Comparison of ENCODE assay signal across 8 cellular contexts in the genomic region with DNA sequence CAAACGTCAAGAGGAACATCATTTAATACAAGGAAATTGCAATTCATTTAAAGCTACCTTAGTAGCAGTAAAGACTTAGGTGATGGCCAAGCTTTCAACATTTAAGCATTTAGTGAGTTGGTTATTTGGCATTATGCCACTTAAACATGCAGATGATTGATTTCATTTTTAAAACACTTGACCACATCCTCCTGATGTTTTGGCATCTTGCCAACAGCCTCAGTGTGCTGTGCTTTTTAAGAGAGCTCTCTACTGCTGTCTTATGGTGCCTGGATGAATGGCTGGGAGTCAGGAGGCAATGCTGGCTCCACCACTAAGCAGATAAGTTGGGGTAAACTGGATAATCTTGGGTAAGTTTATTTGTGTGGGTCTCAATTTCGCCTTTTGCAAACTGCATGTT.
DNase-seq lines count a peak whose midpoint lies in the region; ATAC-seq and TF ChIP-seq lines count a peak whose summit lies in the region.

No MANE protein-coding gene starts in this region.

- ATAC-seq in GM18517 (IDR thresholded peaks at IDR 0.05; ENCODE audit: unreplicated experiment) (peak; percentile 64), HG02938 (IDR thresholded peaks at IDR 0.05; ENCODE audit: unreplicated experiment) (peak; percentile 93)

- no peak overlapping the region for H3K27ac Mint-ChIP-seq in endothelial cell (ENCODE audit: unreplicated experiment)
- no peak overlapping the region for H3K27ac Mint-ChIP-seq in HFFc6

- H3K4me1 Mint-ChIP-seq in endothelial cell (ENCODE audit: unreplicated experiment) (no peaks in the 10 kb centered on the region), HFFc6 (ENCODE audit: low read depth) (no peaks in the 10 kb centered on the region)

- in situ Hi-C loops in GM13977 (cut with MboI; ENCODE audit: low pct_unique_long_range_greater_than_20kb, low sequenced_read_pairs, unreplicated experiment): no loop called here

- H3K36me3 Mint-ChIP-seq in endothelial cell (ENCODE audit: low read depth, unreplicated experiment) (no peaks in the 10 kb centered on the region), HFFc6 (ENCODE audit: low read depth) (no peaks in the 10 kb centered on the region)

- H3K4me3 Mint-ChIP-seq in endothelial cell (ENCODE audit: unreplicated experiment): no peak overlapping the region
- no peak overlapping the region for H3K4me3 Mint-ChIP-seq in HFFc6

- H3K9me3 Mint-ChIP-seq in endothelial cell (ENCODE audit: unreplicated experiment) (no peaks in the 10 kb centered on the region), HFFc6 (peaks cover 3% of the 10 kb centered on the region; the same call in 1 of the 2 replicates)

- TF ChIP-seq CTCF in endothelial cell (IDR thresholded peaks at IDR 0.05; ENCODE audit: unreplicated experiment) (no peak), GM13977 (IDR thresholded peaks at IDR 0.05; ENCODE audit: extremely low read depth, insufficient read depth, missing control alignments) (no peak), HFFc6 (IDR thresholded peaks at IDR 0.05) (no peak)

- H3K27me3 Mint-ChIP-seq in endothelial cell (ENCODE audit: unreplicated experiment) (peaks cover 1% of the 10 kb centered on the region), HFFc6 (ENCODE audit: insufficient read depth) (no peaks in the 10 kb centered on the region)

- peak; percentile 21 for DNase-seq in NCI-H2171 treated with DMSO at 0.1 percent for 48 hours (lab: John Stamatoyannopoulos, UW)
- peak; percentile 41 to 44 for DNase-seq in activated CD4-positive, alpha-beta T cell treated with anti-CD3 and anti-CD28 coated beads, Interleukin-2, amount 50 U/mL, for 4 hours
- peak; percentile 11 for DNase-seq in endothelial cell (ENCODE audit: low spot score)
- DNase-seq in smooth muscle cell of the brain vasculature (ENCODE audit: low read depth, low spot score): peak; percentile 26
- DNase-seq in GM13977 (ENCODE audit: low spot score): no peak
- DNase-seq in HFFc6: no peak

Comparison
In these comparisons a context has a peak if more than half of its experiments do, and no peak if none do; other contexts are left out.
1. DNase-seq: peak in NCI-H2171 treated with DMSO at 0.1 percent for 48 hours (single experiment), activated CD4-positive, alpha-beta T cell treated with anti-CD3 and anti-CD28 coated beads, Interleukin-2, amount 50 U/mL, for 4 hours (2 of 2), endothelial cell (single experiment) and smooth muscle cell of the brain vasculature (single experiment); none in GM13977 (single experiment) and HFFc6 (single experiment).